ENCODE assay signal across 1 cellular context in genomic region chr2:57528499-57528898, GRCh38.
TF ChIP-seq lines count a peak whose summit lies in the region.

No MANE protein-coding gene starts in this region.

TF ChIP-seq in GM23338, 12 proteins besides CTCF, POLR2A, EP300 and RAD21 (continued from another document):
- TF ChIP-seq ZNF462 (CRISPR knock-in tag; IDR thresholded peaks at IDR 0.05), result no peak
TF ChIP-seq in GM23338: peak in this region for 0.
